19 cellular contexts compared by ENCODE assay signal in genomic region chr21:25565272-25566199, GRCh38. TPM values are rescaled to one million over a fixed set of nuclear protein-coding genes. Genes with fewer than 3 reads are reported as not detected.
DNase-seq lines count a peak whose midpoint lies in the region; ATAC-seq, FAIRE-seq and TF ChIP-seq lines count a peak whose summit lies in the region.
"Had no signal": no experiment of that assay in that cellular context is flagged by ENCODE, and none has a peak within 500 bp of the region (broad histone marks: within the 10 kb centered on the region; RNA-seq: fewer than 3 reads in every experiment).

No MANE protein-coding gene starts in this region.

- ATAC-seq in pancreas, result no peak
- no peak for ATAC-seq in HG02970 (IDR thresholded peaks at IDR 0.05; ENCODE audit: low FRiP score, unreplicated experiment)
- ATAC-seq: left lung, Right ventricle myocardium inferior had no signal

- peak overlapping the region; percentile 76 for H3K27ac Mint-ChIP-seq in T-helper 2 cell treated with Interferon-gamma antibody and Interleukin-4, amounts not matched to agents 5 μg/mL and 100 μg/mL, for 36 hours
- H3K27ac Mint-ChIP-seq: dendritic cell treated with granulocyte-macrophage colony-stimulating factor and Interleukin-4, amounts not matched to agents 40 ng/mL and 50 ng/mL, for 4 days had no signal

- FAIRE-seq in pancreas (lab: Jason Lieb, UNC), result no peak

- intact Hi-C loops in pancreas (cut with DNase I), result no loop called here

- no peaks in the 10 kb centered on the region for H3K9me3 ChIP-seq in pancreas
- H3K9me3 ChIP-seq: Caco-2, left lung, spleen, transverse colon had no signal

- no peaks in the 10 kb centered on the region for H3K9me3 Mint-ChIP-seq in T-helper 2 cell treated with Interferon-gamma antibody and Interleukin-4, amounts not matched to agents 5 μg/mL and 100 μg/mL, for 36 hours
- H3K9me3 Mint-ChIP-seq: dendritic cell treated with granulocyte-macrophage colony-stimulating factor and Interleukin-4, amounts not matched to agents 40 ng/mL and 50 ng/mL, for 4 days had no signal

- H3K27me3 ChIP-seq in GM06990 (replicated peaks; ENCODE audit: control insufficient read depth, insufficient read depth, low read length), result no peaks in the 10 kb centered on the region
- H3K27me3 ChIP-seq in pancreas, result no peaks in the 10 kb centered on the region
- H3K27me3 ChIP-seq: spleen, transverse colon had no signal

- H3K4me3 ChIP-seq in GM06990 (replicated peaks; ENCODE audit: low read depth, low read length), result peak overlapping the region; percentile 92
- no peak overlapping the region for H3K4me3 ChIP-seq in pancreas
- H3K4me3 ChIP-seq: GM23248, left lung, transverse colon had no signal

- H3K27ac ChIP-seq in pancreas, result no peak overlapping the region
- H3K27ac ChIP-seq: GM23248, left lung had no signal

- no peak for DNase-seq in T-helper 2 cell treated with Interferon-gamma antibody and Interleukin-4, amounts not matched to agents 5 μg/mL and 100 μg/mL, for 36 hours (ENCODE audit: low spot score)
- DNase-seq in T-helper 2 cell (no peak), GM06990 (ENCODE audit: extremely low read depth, insufficient read length) (no peak), kidney tubule cell (ENCODE audit: low spot score) (peak; percentile 45), foreskin melanocyte (no peak), pancreas (no peak)
- DNase-seq in activated T-cell treated with anti-CD3 and anti-CD28 coated beads, Interleukin-2, amount 50 U/mL, for 48 hours, result peak; percentile 55 to 62
- DNase-seq: 8988T, Caco-2, GF-D8, GM23248, hypothalamus, left lung, NCI-H1092, spleen, transverse colon had no signal

- WGBS in pancreas, 2 donors, result 88 to 93% methylated on average over 3 of the region's 3 CpGs

- peak overlapping the region; percentile 98 for H3K4me3 Mint-ChIP-seq in T-helper 2 cell treated with Interferon-gamma antibody and Interleukin-4, amounts not matched to agents 5 μg/mL and 100 μg/mL, for 36 hours
- H3K4me3 Mint-ChIP-seq: dendritic cell treated with granulocyte-macrophage colony-stimulating factor and Interleukin-4, amounts not matched to agents 40 ng/mL and 50 ng/mL, for 4 days had no signal

- H3K27me3 Mint-ChIP-seq in T-helper 2 cell treated with Interferon-gamma antibody and Interleukin-4, amounts not matched to agents 5 μg/mL and 100 μg/mL, for 36 hours (ENCODE audit: low read depth), result no peaks in the 10 kb centered on the region

- H3K4me1 ChIP-seq in pancreas, result no peaks in the 10 kb centered on the region
- H3K4me1 ChIP-seq: Caco-2 had no signal

- H3K4me1 Mint-ChIP-seq in T-helper 2 cell treated with Interferon-gamma antibody and Interleukin-4, amounts not matched to agents 5 μg/mL and 100 μg/mL, for 36 hours (ENCODE audit: low read depth), result peaks cover 69% of the 10 kb centered on the region

- peaks cover 48% of the 10 kb centered on the region for H3K36me3 Mint-ChIP-seq in T-helper 2 cell treated with Interferon-gamma antibody and Interleukin-4, amounts not matched to agents 5 μg/mL and 100 μg/mL, for 36 hours (ENCODE audit: low read depth)

- H3K36me3 ChIP-seq in GM06990 (ENCODE audit: control insufficient read depth, insufficient read depth, low read length) (peaks cover 24% of the 10 kb centered on the region), pancreas (no peaks in the 10 kb centered on the region)
- H3K36me3 ChIP-seq: spleen, transverse colon had no signal

- TF ChIP-seq CTCF in GM06990 (IDR thresholded peaks at IDR 0.05; ENCODE audit: insufficient read depth, low read length, poor library complexity, severe bottlenecking) (no peak), pancreas (IDR thresholded peaks at IDR 0.05) (no peak)

RNA-seq across cellular contexts. Expression of gene MRPL39, which starts 41.7 kb away (rescaled TPM):
- 10 to 100 TPM in 4 of 6 donors, 1 to 10 TPM in 2; 9.6 to 14.7 (median 12.9) TPM for total RNA-seq in pancreas
- 10 to 100 TPM; 10.6 to 16.9 TPM for polyA plus RNA-seq in pancreas

Comparison
In these comparisons a context has a peak if more than half of its experiments do, and no peak if none do; other contexts are left out.
1. DNase-seq: peak in activated T-cell treated with anti-CD3 and anti-CD28 coated beads, Interleukin-2, amount 50 U/mL, for 48 hours (2 of 2) and kidney tubule cell (single experiment); none in T-helper 2 cell treated with Interferon-gamma antibody and Interleukin-4, amounts not matched to agents 5 μg/mL and 100 μg/mL, for 36 hours (single experiment), T-helper 2 cell (0 of 5), GM06990 (single experiment), foreskin melanocyte (single experiment) and pancreas (0 of 6).